In the genomic region with DNA sequence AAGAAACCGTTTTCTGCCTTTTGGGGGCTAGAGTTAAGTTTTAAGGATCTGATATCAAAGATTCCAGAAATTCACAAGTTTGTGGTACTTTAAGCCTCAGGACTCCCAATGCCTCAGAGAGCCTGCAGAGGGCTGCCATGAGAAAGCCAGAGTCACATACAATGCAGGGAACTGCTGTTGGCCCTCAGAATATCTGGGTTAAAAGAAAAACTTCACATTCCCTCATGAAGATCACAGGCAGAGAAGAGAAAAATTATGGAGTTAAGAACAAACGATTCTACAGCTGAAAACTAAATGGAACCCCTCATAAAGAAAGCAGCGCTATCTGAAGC, we compare ENCODE assay signal across 18 cellular contexts. TPM values are rescaled to one million over a fixed set of nuclear protein-coding genes. Genes with fewer than 3 reads are reported as not detected.
A peak's percentile ranks its signal among the peaks of the same experiment; 100 is the strongest.
DNase-seq lines count a peak whose midpoint lies in the region; ATAC-seq and TF ChIP-seq lines count a peak whose summit lies in the region.
"Had no signal": no experiment of that assay in that cellular context is flagged by ENCODE, and none has a peak within 500 bp of the region (broad histone marks: within the 10 kb centered on the region; RNA-seq: fewer than 3 reads in every experiment).

No MANE protein-coding gene starts in this region.

- no peak overlapping the region for H3K4me3 Mint-ChIP-seq in type B pancreatic cell
- H3K4me3 Mint-ChIP-seq: activated naive CD8-positive, alpha-beta T cell treated with anti-CD3 and anti-CD28 coated beads, Interleukin-2, amount 50 U/mL, for 24 hours; naive thymus-derived CD4-positive, alpha-beta T cell had no signal

- H3K9me3 ChIP-seq in cardiac muscle cell (ENCODE audit: low read depth), result no peaks in the 10 kb centered on the region
- H3K9me3 ChIP-seq: thoracic aorta had no signal

- H3K27ac ChIP-seq in cardiac muscle cell, result no peak overlapping the region
- H3K27ac ChIP-seq: thoracic aorta had no signal

- peaks cover 7% of the 10 kb centered on the region for H3K36me3 Mint-ChIP-seq in type B pancreatic cell

- H3K27ac Mint-ChIP-seq in type B pancreatic cell, result no peak overlapping the region
- H3K27ac Mint-ChIP-seq: activated naive CD8-positive, alpha-beta T cell treated with anti-CD3 and anti-CD28 coated beads, Interleukin-2, amount 50 U/mL, for 24 hours had no signal

- DNase-seq in cardiac muscle cell (ENCODE audit: low read depth in 1 of 2, low spot score in 1 of 2) (peak; percentile 32 to 39), Right ventricle myocardium superior (no peak), cardiac fibroblast (ENCODE audit: low read depth in 2 of 2) (peak; percentile 16 to 43), iris pigment epithelial cell (ENCODE audit: low read depth) (peak; percentile 39), type B pancreatic cell (ENCODE audit: extremely low spot score, unreplicated experiment) (no peak), EL (no peak)
- DNase-seq: 8988T; activated CD8-positive, alpha-beta memory T cell treated with anti-CD3 and anti-CD28 coated beads, Interleukin-2, amount 50 U/mL, for 48 hours; activated naive CD8-positive, alpha-beta T cell treated with anti-CD3 and anti-CD28 coated beads, Interleukin-2, amount 50 U/mL, for 24 hours; DMS53; KBM-7; naive thymus-derived CD4-positive, alpha-beta T cell; NCI-H2171 had no signal

- intact Hi-C loops in Right ventricle myocardium superior (cut with DNase I), result no loop called here

- ATAC-seq in Right ventricle myocardium superior (ENCODE audit: poor library complexity) (no peak), HG03159 (IDR thresholded peaks at IDR 0.05; ENCODE audit: unreplicated experiment) (no peak), HG03521 (IDR thresholded peaks at IDR 0.05; ENCODE audit: unreplicated experiment) (no peak)
- ATAC-seq: activated naive CD8-positive, alpha-beta T cell treated with anti-CD3 and anti-CD28 coated beads, Interleukin-2, amount 50 U/mL, for 24 hours; naive thymus-derived CD4-positive, alpha-beta T cell; Panc1 had no signal

- TF ChIP-seq CTCF in cardiac muscle cell (IDR thresholded peaks at IDR 0.05; ENCODE audit: low read depth, low read length) (peak; percentile 57), cardiac fibroblast (IDR thresholded peaks at IDR 0.05; ENCODE audit: low read depth, low read length) (peak; percentile 13), type B pancreatic cell (conservative IDR thresholded peaks at IDR 0.05) (peak; percentile 55)

- peaks cover 27% of the 10 kb centered on the region for H3K4me1 Mint-ChIP-seq in type B pancreatic cell (ENCODE audit: unreplicated experiment)

- no peaks in the 10 kb centered on the region for H3K36me3 ChIP-seq in cardiac muscle cell
- H3K36me3 ChIP-seq: thoracic aorta had no signal

- no peaks in the 10 kb centered on the region for H3K27me3 Mint-ChIP-seq in type B pancreatic cell
- H3K27me3 Mint-ChIP-seq: activated naive CD8-positive, alpha-beta T cell treated with anti-CD3 and anti-CD28 coated beads, Interleukin-2, amount 50 U/mL, for 24 hours; naive thymus-derived CD4-positive, alpha-beta T cell had no signal

- H3K9me3 Mint-ChIP-seq in type B pancreatic cell, result no peaks in the 10 kb centered on the region
- H3K9me3 Mint-ChIP-seq: activated naive CD8-positive, alpha-beta T cell treated with anti-CD3 and anti-CD28 coated beads, Interleukin-2, amount 50 U/mL, for 24 hours had no signal

- peaks cover 7% of the 10 kb centered on the region for H3K4me1 ChIP-seq in cardiac muscle cell (ENCODE audit: low read depth)

- no peak overlapping the region for H3K4me3 ChIP-seq in cardiac muscle cell
- no peak overlapping the region for H3K4me3 ChIP-seq in cardiac fibroblast (replicated peaks in 1 of 2; ENCODE audit: low read depth in 2 of 2, low read length in 2 of 2)
- H3K4me3 ChIP-seq: skin epidermis, thoracic aorta had no signal

- no peaks in the 10 kb centered on the region for H3K27me3 ChIP-seq in cardiac muscle cell

RNA-seq across cellular contexts. Expression of a gene that starts 39.5 kb away (rescaled TPM):
- total RNA-seq in cardiac muscle cell (24.0 and 41.6 TPM in 2 replicates), Right ventricle myocardium superior (24.9 TPM), type B pancreatic cell (ENCODE audit: low replicate concordance) (24.0 and 39.0 TPM in 2 replicates)
- 7.0 and 12.6 TPM in 2 replicates for polyA plus RNA-seq in cardiac muscle cell

Comparison
In these comparisons a context has a peak if more than half of its experiments do, and no peak if none do; other contexts are left out.
1. DNase-seq: peak in cardiac muscle cell (2 of 2), cardiac fibroblast (2 of 2) and iris pigment epithelial cell (single experiment); none in Right ventricle myocardium superior (single experiment), type B pancreatic cell (single experiment) and EL (single experiment).
2. Peak in every context shown above with its lines, with median percentiles within 50 percentile points of each other: CTCF ChIP-seq.